23 cellular contexts compared by ENCODE assay signal in the genomic region with DNA sequence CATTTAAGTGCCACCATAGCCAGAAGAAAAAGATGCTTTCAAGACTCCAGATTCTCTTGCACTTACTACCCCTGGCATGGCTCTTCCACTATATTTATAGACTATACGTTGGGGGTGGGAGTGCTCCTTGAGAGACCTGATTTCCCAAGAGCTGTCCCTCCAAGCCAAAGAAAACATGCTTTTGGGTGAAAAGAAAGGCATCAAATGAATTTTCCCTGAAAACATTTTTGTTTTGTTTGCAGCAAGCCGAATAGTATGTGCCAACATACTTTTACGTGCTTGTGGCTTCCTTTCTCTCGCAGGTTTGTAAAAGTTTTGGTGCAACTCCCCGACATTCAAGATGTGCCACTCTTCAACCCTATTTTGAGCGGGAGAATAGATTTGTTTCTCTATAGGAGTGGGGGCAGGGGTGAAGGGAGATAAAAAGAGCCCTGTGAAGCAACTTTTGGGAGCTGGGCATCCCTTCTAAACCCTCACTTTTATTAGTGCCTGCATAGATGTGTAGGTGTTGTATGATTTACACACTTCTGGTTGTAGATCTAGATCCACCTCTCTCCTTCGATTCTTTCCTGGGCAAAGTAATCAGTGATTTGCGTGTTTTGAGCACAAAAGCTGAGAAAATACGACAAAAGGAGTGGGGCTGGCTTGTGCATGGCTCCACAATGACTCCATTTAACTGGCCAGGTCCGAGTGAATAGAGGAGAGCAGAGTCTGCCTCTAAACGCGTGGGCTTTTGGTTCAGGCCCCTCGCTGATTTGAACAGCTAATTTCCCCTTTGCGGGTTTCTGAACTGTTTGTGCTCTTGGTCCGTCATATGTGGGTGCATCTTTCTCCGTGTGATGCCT.
A peak's percentile ranks its signal among the peaks of the same experiment; 100 is the strongest.
DNase-seq lines count a peak whose midpoint lies in the region; ATAC-seq lines count a peak whose summit lies in the region.
"Had no signal": no experiment of that assay in that cellular context is flagged by ENCODE, and none has a peak within 500 bp of the region (broad histone marks: within the 10 kb centered on the region; RNA-seq: fewer than 3 reads in every experiment).

No MANE protein-coding gene starts in this region.

- ATAC-seq in GM18909 (IDR thresholded peaks at IDR 0.05; ENCODE audit: poor library complexity, unreplicated experiment) (no peak), GM19463 (IDR thresholded peaks at IDR 0.05; ENCODE audit: unreplicated experiment) (no peak), HG02870 (IDR thresholded peaks at IDR 0.05; ENCODE audit: unreplicated experiment) (no peak)
- ATAC-seq: CD8-positive, alpha-beta T cell; heart right ventricle; left ventricle myocardium superior; SK-N-SH treated with all-trans-retinoic acid at 6 μM for 48 hours had no signal

- DNase-seq in DMS 273 (lab: John Stamatoyannopoulos, UW; ENCODE audit: unreplicated experiment) (peak; percentile 47), DMS 273 treated with DMSO at 0.1 percent for 48 hours (lab: John Stamatoyannopoulos, UW) (no peak), substantia nigra (lab: John Stamatoyannopoulos, UW) (peak in 2 of 49 donors; percentile 23 to 32)
- DNase-seq: activated naive CD4-positive, alpha-beta T cell treated with Interleukin-2 at 50 U/mL for 16 hours; activated T-cell treated with anti-CD3 and anti-CD28 coated beads, Interleukin-2, amount 50 U/mL, for 48 hours; amniotic stem cell; CD8-positive, alpha-beta T cell; DMS53; heart right ventricle; left ventricle myocardium superior; MM.1S; NCI-H526 treated with DMSO at 0.1 percent for 48 hours; occipital lobe; stimulated activated naive CD4-positive, alpha-beta T cell; thyroid gland had no signal

- H3K9ac ChIP-seq in iPS-18a (ENCODE audit: low read length): no peak overlapping the region

- no peaks in the 10 kb centered on the region for H3K36me3 ChIP-seq in iPS-18a (ENCODE audit: control insufficient read depth, low read depth, low read length)
- H3K36me3 ChIP-seq: heart right ventricle, thyroid gland had no signal

- peaks cover 60% of the 10 kb centered on the region for H3K4me1 ChIP-seq in iPS-18a (ENCODE audit: control insufficient read depth, low read depth, low read length)

- H3K27me3 ChIP-seq in iPS-18a (ENCODE audit: control insufficient read depth, insufficient read depth, low read length): peaks cover 44% of the 10 kb centered on the region

- H3K27ac ChIP-seq in angular gyrus (ENCODE audit: low read depth, low read length) (peak overlapping the region; percentile 10), iPS-18a (ENCODE audit: low read length) (no peak overlapping the region), substantia nigra (ENCODE audit: low read depth, low read length, poor library complexity, severe bottlenecking) (peak overlapping the region; percentile 93)
- H3K27ac ChIP-seq: 22Rv1, heart right ventricle, thyroid gland had no signal

- peak overlapping the region; percentile 72 for H3K4me3 ChIP-seq in iPS-18a (ENCODE audit: low read length)
- H3K4me3 ChIP-seq: heart right ventricle, smooth muscle cell, thyroid gland had no signal

- no peaks in the 10 kb centered on the region for H3K9me3 ChIP-seq in iPS-18a (ENCODE audit: control insufficient read depth, low read depth, low read length)
- H3K9me3 ChIP-seq: heart right ventricle, thyroid gland had no signal
